ENCODE assay signal across 1 cellular context in the genomic region with DNA sequence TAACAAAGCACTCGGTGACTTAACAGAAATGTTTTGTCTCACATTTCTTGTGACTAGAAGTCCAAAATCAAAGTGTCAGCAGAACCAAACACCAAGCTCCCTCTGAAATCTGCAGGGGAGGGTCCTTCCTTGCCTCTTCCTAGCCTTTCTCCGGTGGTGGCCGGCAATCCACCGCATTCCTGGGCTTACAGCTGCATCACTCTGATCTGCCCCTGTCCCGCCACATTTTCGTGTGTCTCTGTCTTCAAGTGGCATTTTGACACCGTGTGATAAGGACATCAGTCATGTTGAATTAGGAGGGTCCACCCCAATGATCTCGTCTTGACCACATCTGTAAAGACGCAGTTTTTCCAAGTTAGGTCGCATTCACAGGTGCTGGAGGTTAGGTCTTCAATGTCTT.
A peak's percentile ranks its signal among the peaks of the same experiment; 100 is the strongest.
TF ChIP-seq lines count a peak whose summit lies in the region.

No MANE protein-coding gene starts in this region.

TF ChIP-seq in K562, 482 proteins besides CTCF, POLR2A, EP300 and RAD21:
- TF ChIP-seq FOXK1 (CRISPR knock-in tag; IDR thresholded peaks at IDR 0.05; ENCODE audit: borderline replicate concordance) (no peak), TAF15 (IDR thresholded peaks at IDR 0.05; ENCODE audit: low read depth, low read length) (no peak), MEIS2 (IDR thresholded peaks at IDR 0.05; ENCODE audit: partially characterized antibody) (peak; percentile 14), C11orf30 (IDR thresholded peaks at IDR 0.05; ENCODE audit: low read depth) (peak; percentile 22; the same call in 1 of the 2 replicates), RNF2 (IDR thresholded peaks at IDR 0.05) (no peak), HCFC1 (IDR thresholded peaks at IDR 0.05; ENCODE audit: low read depth, low read length) (no peak)
